In genomic region chr1:154944422-154945159, GRCh38 we compare ENCODE assay signal across 9 cellular contexts. TPM values are rescaled to one million over a fixed set of nuclear protein-coding genes. Genes with fewer than 3 reads are reported as not detected.
DNase-seq lines count a peak whose midpoint lies in the region; TF ChIP-seq lines count a peak whose summit lies in the region.
"Had no signal": no experiment of that assay in that cellular context is flagged by ENCODE, and none has a peak within 500 bp of the region (broad histone marks: within the 10 kb centered on the region; RNA-seq: fewer than 3 reads in every experiment).

No MANE protein-coding gene starts in this region.

- no peak overlapping the region for H3K4me2 ChIP-seq in mammary epithelial cell (ENCODE audit: insufficient read depth, low read depth, low read length)

- no peak for TF ChIP-seq CTCF in MCF 10A (IDR thresholded peaks at IDR 0.05; ENCODE audit: unreplicated experiment)
- no peak for TF ChIP-seq CTCF in mammary epithelial cell (conservative IDR thresholded peaks at IDR 0.05 in 1 of 2, IDR thresholded peaks at IDR 0.05 in 1 of 2; ENCODE audit: extremely low read depth in 1 of 2, insufficient read depth in 1 of 2, low read depth in 1 of 2, low read length in 2 of 2)
- no peak for TF ChIP-seq CTCF in mesothelial cell of epicardium (IDR thresholded peaks at IDR 0.05; ENCODE audit: unreplicated experiment)

- 38% methylated on average over 4 of the region's 9 CpGs for WGBS in mammary epithelial cell (ENCODE audit: low coverage, missing lambda C conversion rate)

- H3K9me3 ChIP-seq in mammary epithelial cell (replicated peaks; ENCODE audit: insufficient read depth, low read length) (no peaks in the 10 kb centered on the region), adipocyte (ENCODE audit: control insufficient read depth, low read length) (no peaks in the 10 kb centered on the region)

- POLR2A ChIA-PET in MCF 10A (lab: Yijun Ruan, JAX) = interaction anchor here (0.5 to 1.9 kb wide), 10 partner anchors 9 to 407 kb away, joined by 3 to 7 read pairs (median 3); partner anchors contain the start of gene SHC1

- no peak overlapping the region for H2AFZ ChIP-seq in mammary epithelial cell (ENCODE audit: low read depth, low read length)

- H3K4me1 ChIP-seq in mammary epithelial cell (ENCODE audit: insufficient read depth, low read length) = no peaks in the 10 kb centered on the region
- peaks cover 57% of the 10 kb centered on the region for H3K4me1 ChIP-seq in adipocyte (ENCODE audit: control insufficient read depth, insufficient read depth, low read length)

- H3K4me3 ChIP-seq in mammary epithelial cell (replicated peaks in 1 of 3; ENCODE audit: insufficient read depth in 1 of 3, low read depth in 2 of 3, low read length in 3 of 3) (no peak overlapping the region), adipocyte (ENCODE audit: low read length) (no peak overlapping the region)

- H3K4me1 Mint-ChIP-seq in MCF 10A (ENCODE audit: insufficient read depth, unreplicated experiment) (peaks cover 7% of the 10 kb centered on the region), mesothelial cell of epicardium (peaks cover 21% of the 10 kb centered on the region)

- H3K36me3 Mint-ChIP-seq in MCF 10A (ENCODE audit: insufficient read depth, unreplicated experiment) = peaks cover 12% of the 10 kb centered on the region
- H3K36me3 Mint-ChIP-seq in mesothelial cell of epicardium = peaks cover 9% of the 10 kb centered on the region

- no peak overlapping the region for H3K27ac Mint-ChIP-seq in MCF 10A (ENCODE audit: low read depth, unreplicated experiment)
- peak overlapping the region; percentile 2 for H3K27ac Mint-ChIP-seq in mesothelial cell of epicardium

- intact Hi-C loops in MCF 10A (cut with micrococcal nuclease) (no loop called here), mammary epithelial cell (cut with micrococcal nuclease) (no loop called here)

- no peaks in the 10 kb centered on the region for H3K79me2 ChIP-seq in mammary epithelial cell (ENCODE audit: insufficient read depth, low read length)

- no peaks in the 10 kb centered on the region for H3K9me3 Mint-ChIP-seq in MCF 10A (ENCODE audit: unreplicated experiment)
- H3K9me3 Mint-ChIP-seq in mesothelial cell of epicardium = no peaks in the 10 kb centered on the region

- no peak overlapping the region for H3K9ac ChIP-seq in mammary epithelial cell (ENCODE audit: insufficient read depth, low read length)
- H3K9ac ChIP-seq in adipocyte (ENCODE audit: low read length) = peak overlapping the region; percentile 61

- dilution Hi-C loops in mammary epithelial cell (cut with HindIII; ENCODE audit: low sequenced_read_pairs) = no loop called here

- H3K27ac ChIP-seq in mammary epithelial cell (ENCODE audit: insufficient read depth, low read depth, low read length) = no peak overlapping the region

- H3K36me3 ChIP-seq in mammary epithelial cell (ENCODE audit: insufficient read depth, low read length) (no peaks in the 10 kb centered on the region), adipocyte (ENCODE audit: control insufficient read depth, insufficient read depth, low read length, severe bottlenecking) (peaks cover 6% of the 10 kb centered on the region)

- H3K4me3 Mint-ChIP-seq in MCF 10A (ENCODE audit: unreplicated experiment) (no peak overlapping the region), mesothelial cell of epicardium (no peak overlapping the region)

- no peaks in the 10 kb centered on the region for H3K27me3 Mint-ChIP-seq in MCF 10A (ENCODE audit: insufficient read depth, unreplicated experiment)
- H3K27me3 Mint-ChIP-seq in mesothelial cell of epicardium (ENCODE audit: low read depth) = no peaks in the 10 kb centered on the region

- no peak for DNase-seq in MCF 10A (ENCODE audit: unreplicated experiment)
- DNase-seq in mammary epithelial cell = no peak
- peak; percentile 38 for DNase-seq in adipocyte (ENCODE audit: low read depth)
- DNase-seq in mesothelial cell of epicardium (ENCODE audit: low spot score in 2 of 2, unreplicated experiment in 2 of 2) = no peak
- DNase-seq in midbrain (lab: John Stamatoyannopoulos, UW) = no peak
- DNase-seq in foreskin melanocyte = no peak
- no peak for DNase-seq in NCI-H2196 (lab: John Stamatoyannopoulos, UW; ENCODE audit: unreplicated experiment)
- DNase-seq in stimulated activated CD4-positive, alpha-beta T cell treated with anti-CD3 and anti-CD28 coated beads, Interleukin-15, amount 100 ng/mL, for 24 hours = no peak
- DNase-seq: NK-92 treated with Interleukin-12 subunit alpha and Interleukin-12 subunit beta, amount 100 ng/mL, for 24 hours had no signal

- no peaks in the 10 kb centered on the region for H3K27me3 ChIP-seq in mammary epithelial cell (ENCODE audit: insufficient read depth, low read length)
- H3K27me3 ChIP-seq in adipocyte (replicated peaks; ENCODE audit: control insufficient read depth, insufficient read depth, low read length) = no peaks in the 10 kb centered on the region

- H4K20me1 ChIP-seq in mammary epithelial cell (ENCODE audit: insufficient read depth, low read length) = no peaks in the 10 kb centered on the region

- BruUV-seq in MCF 10A (replicated peaks; lab: Mats Ljungman, UMichigan) (TSS peak; percentile 49), mammary epithelial cell (replicated peaks; lab: Mats Ljungman, UMichigan) (no TSS peak)

- CTCF ChIA-PET in MCF 10A (lab: Yijun Ruan, JAX) (interaction anchor here (0.6 to 2.2 kb wide), 30 partner anchors 9 to 926 kb away, joined by 3 to 14 read pairs (median 5); partner anchors contain the start of gene MTX1), mammary epithelial cell (lab: Charles Lee; ENCODE audit: low non-redundant PET) (interaction anchor here (0.6 kb wide), 1 partner anchor 26 kb away, joined by 3 read pairs; no protein-coding TSS in a partner anchor)

- in situ Hi-C loops in mammary epithelial cell (cut with MboI; ENCODE audit: low sequenced_read_pairs in 2 of 2) = no loop called here

RNA-seq across cellular contexts. Expression of gene PMVK, which starts 8.1 kb away (rescaled TPM):
- total RNA-seq in MCF 10A (2022) = 57.7 and 68.9 TPM in 2 replicates
- 10 to 100 TPM in 1 of 2 donors, 1 to 10 TPM in 1; 7.2 to 34.7 TPM for total RNA-seq in mammary epithelial cell
- polyA plus RNA-seq in mammary epithelial cell = 40.1 TPM
- 32.9 TPM for polyA minus RNA-seq in mammary epithelial cell
- total RNA-seq in mesothelial cell of epicardium = 19.7 to 21.2 TPM (median 20.5 TPM) in 3 replicates

RNA-seq across cellular contexts. Expression of gene PBXIP1, which starts 11.3 kb away (rescaled TPM):
- total RNA-seq in MCF 10A (2022) (11.3 TPM in 2 replicates), mammary epithelial cell (10 to 100 TPM; 17.7 to 52.0 TPM), mesothelial cell of epicardium (53.8 to 56.2 TPM (median 56.2 TPM) in 3 replicates)
- polyA plus RNA-seq in mammary epithelial cell = 11.0 TPM
- polyA minus RNA-seq in mammary epithelial cell = 26.3 TPM

RNA-seq across cellular contexts. Expression of gene PYGO2, which starts 17.0 kb away (rescaled TPM):
- 32.1 and 35.9 TPM in 2 replicates for total RNA-seq in MCF 10A (2022)
- total RNA-seq in mammary epithelial cell = 10 to 100 TPM; 12.3 to 24.4 TPM
- 14.3 TPM for polyA plus RNA-seq in mammary epithelial cell
- polyA minus RNA-seq in mammary epithelial cell = 29.0 TPM
- total RNA-seq in mesothelial cell of epicardium = 43.8 to 47.3 TPM (median 44.6 TPM) in 3 replicates

RNA-seq across cellular contexts. Expression of gene SHC1, which starts 26.0 kb away (rescaled TPM):
- total RNA-seq in MCF 10A (2022) = 667 and 885 TPM in 2 replicates
- 100 to 1,000 TPM; 492 to 589 TPM for total RNA-seq in mammary epithelial cell
- polyA plus RNA-seq in mammary epithelial cell = 464 TPM
- 409 TPM for polyA minus RNA-seq in mammary epithelial cell
- 115 to 132 TPM (median 117 TPM) in 3 replicates for total RNA-seq in mesothelial cell of epicardium

RNA-seq across cellular contexts. Expression of gene CKS1B, which starts 29.9 kb away (rescaled TPM):
- total RNA-seq in MCF 10A (2022) (285 and 289 TPM in 2 replicates), mammary epithelial cell (10 to 100 TPM; 44.2 to 95.6 TPM), mesothelial cell of epicardium (64.0 to 70.9 TPM (median 68.2 TPM) in 3 replicates)
- polyA plus RNA-seq in mammary epithelial cell = 282 TPM
- 66.1 TPM for polyA minus RNA-seq in mammary epithelial cell
